Comparison of ENCODE assay signal across 28 cellular contexts in genomic region chr4:152266831-152267480, GRCh38.
"Had no signal": no experiment of that assay in that cellular context is flagged by ENCODE, and none has a peak within 500 bp of the region (broad histone marks: within the 10 kb centered on the region; RNA-seq: fewer than 3 reads in every experiment).

No MANE protein-coding gene starts in this region.

- H3K9ac ChIP-seq: KMS-11 had no signal

- H3K36me3 Mint-ChIP-seq: activated CD8-positive, alpha-beta memory T cell treated with anti-CD3 and anti-CD28 coated beads, Interleukin-2, amount 10 ng/mL, durations not matched to agents 7 days and 5 days; activated naive CD8-positive, alpha-beta T cell; WTC11 had no signal

- H3K4me3 ChIP-seq: MG63 had no signal

- H3K27ac ChIP-seq: brain microvascular endothelial cell, KMS-11 had no signal

- H3K36me3 ChIP-seq: brain microvascular endothelial cell, MG63 had no signal

- H3K27me3 Mint-ChIP-seq: activated naive CD8-positive, alpha-beta T cell; T-helper 17 cell had no signal

- H3K9me3 Mint-ChIP-seq: activated T-cell treated with anti-CD3 and anti-CD28 coated beads, Interleukin-2, amount 50 U/mL, for 4 hours had no signal

- DNase-seq: activated CD4-positive, alpha-beta T cell treated with anti-CD3 and anti-CD28 coated beads for 48 hours; activated CD4-positive, alpha-beta T cell treated with anti-CD3 and anti-CD28 coated beads, Interleukin-2, amount 50 U/mL, for 48 hours; activated CD4-positive, CD25-positive, alpha-beta regulatory T cell treated with anti-CD3 and anti-CD28 coated beads, Interleukin-2, amount 50 U/mL, for 72 hours; activated CD8-positive, alpha-beta memory T cell treated with anti-CD3 and anti-CD28 coated beads, Interleukin-2, amount 10 ng/mL, durations not matched to agents 7 days and 5 days; activated effector memory CD4-positive, alpha-beta T cell treated with anti-CD3 and anti-CD28 coated beads, Interleukin-2, amount 50 U/mL, for 16 hours; activated naive CD4-positive, alpha-beta T cell treated with Interleukin-2 at 50 U/mL for 16 hours; activated T-cell treated with anti-CD3 and anti-CD28 coated beads, Interleukin-2, amount 50 U/mL, for 4 hours; brain microvascular endothelial cell; caudate nucleus; MG63; MV-4-11; NCI-H1092 treated with DMSO at 0.1 percent for 48 hours; NCI-H1417 treated with DMSO at 0.1 percent for 48 hours; NCI-H1694; NCI-H2029; NCI-H2107; NCI-H2171 treated with DMSO at 0.1 percent for 48 hours; NCI-H345; NCI-H510A; NCI-H526 treated with DMSO at 0.1 percent for 48 hours; NCI-H82; SHP77; T-helper 17 cell; T-helper 9 cell had no signal

- H3K4me2 ChIP-seq: KMS-11 had no signal

- H3K27ac Mint-ChIP-seq: activated CD8-positive, alpha-beta memory T cell treated with anti-CD3 and anti-CD28 coated beads, Interleukin-2, amount 10 ng/mL, durations not matched to agents 7 days and 5 days; activated naive CD8-positive, alpha-beta T cell; T-helper 17 cell; WTC11 had no signal

- ATAC-seq: activated CD8-positive, alpha-beta memory T cell treated with anti-CD3 and anti-CD28 coated beads, Interleukin-2, amount 10 ng/mL, durations not matched to agents 7 days and 5 days; activated T-cell treated with anti-CD3 and anti-CD28 coated beads, Interleukin-2, amount 50 U/mL, for 4 hours; Panc1; T-helper 17 cell; WTC11 had no signal

- H3K4me1 Mint-ChIP-seq: activated CD8-positive, alpha-beta memory T cell treated with anti-CD3 and anti-CD28 coated beads, Interleukin-2, amount 10 ng/mL, durations not matched to agents 7 days and 5 days; WTC11 had no signal

- H3K4me3 Mint-ChIP-seq: activated CD8-positive, alpha-beta memory T cell treated with anti-CD3 and anti-CD28 coated beads, Interleukin-2, amount 10 ng/mL, durations not matched to agents 7 days and 5 days; activated naive CD8-positive, alpha-beta T cell; activated T-cell treated with anti-CD3 and anti-CD28 coated beads, Interleukin-2, amount 50 U/mL, for 4 hours; T-helper 17 cell; WTC11 had no signal

- H3K27me3 ChIP-seq: brain microvascular endothelial cell, MG63 had no signal
